8 cellular contexts compared by ENCODE assay signal in genomic region chr1:27536767-27537166, GRCh38. TPM values are rescaled to one million over a fixed set of nuclear protein-coding genes. Genes with fewer than 3 reads are reported as not detected.
DNase-seq lines count a peak whose midpoint lies in the region; ATAC-seq and TF ChIP-seq lines count a peak whose summit lies in the region.

No MANE protein-coding gene starts in this region.

- H3K4me1 Mint-ChIP-seq in glutamatergic neuron (ENCODE audit: low read depth, unreplicated experiment) = peaks cover 41% of the 10 kb centered on the region
- H3K4me1 Mint-ChIP-seq in CD8-positive, alpha-beta T cell (ENCODE audit: low read depth) = peaks cover 11% of the 10 kb centered on the region

- H3K9me3 Mint-ChIP-seq in glutamatergic neuron (ENCODE audit: unreplicated experiment) = peaks cover 27% of the 10 kb centered on the region
- no peaks in the 10 kb centered on the region for H3K9me3 Mint-ChIP-seq in CD8-positive, alpha-beta T cell

- peak overlapping the region; percentile 28 for H3K27ac ChIP-seq in SJCRH30
- H3K27ac ChIP-seq in CD8-positive, alpha-beta T cell (ENCODE audit: low read depth, low read length) = no peak overlapping the region

- peaks cover 3% of the 10 kb centered on the region for H3K36me3 Mint-ChIP-seq in glutamatergic neuron (ENCODE audit: unreplicated experiment)
- H3K36me3 Mint-ChIP-seq in CD8-positive, alpha-beta T cell = peaks cover 27% of the 10 kb centered on the region

- intact Hi-C loops in CD8-positive, alpha-beta T cell (cut with DNase I, micrococcal nuclease) = no loop called here

- in situ Hi-C loops in G401 (cut with HindIII; ENCODE audit: low sequenced_read_pairs) = no loop called here

- H3K27me3 ChIP-seq in SJCRH30 = no peaks in the 10 kb centered on the region
- no peaks in the 10 kb centered on the region for H3K27me3 ChIP-seq in CD8-positive, alpha-beta T cell (ENCODE audit: insufficient read depth, low read length)

- H3K9me3 ChIP-seq in SJCRH30 (replicated peaks) = no peaks in the 10 kb centered on the region
- H3K9me3 ChIP-seq in CD8-positive, alpha-beta T cell (ENCODE audit: low read length) = no peaks in the 10 kb centered on the region

- no peak overlapping the region for H3K4me3 ChIP-seq in SJCRH30
- no peak overlapping the region for H3K4me3 ChIP-seq in CD8-positive, alpha-beta T cell (ENCODE audit: low read depth, low read length)

- ATAC-seq in HG02885 (IDR thresholded peaks at IDR 0.05; ENCODE audit: poor library complexity, unreplicated experiment) (no peak), HG03135 (IDR thresholded peaks at IDR 0.05; ENCODE audit: unreplicated experiment) (no peak)
- no peak for ATAC-seq in CD8-positive, alpha-beta T cell

- POLR2A ChIA-PET in GM10248 (lab: Yijun Ruan, JAX) = no interaction called here
- POLR2A ChIA-PET in CD8-positive, alpha-beta T cell (lab: Charles Lee) = interaction anchor here (1.2 kb wide), 1 partner anchor 11 kb away, joined by 3 read pairs; no protein-coding TSS in a partner anchor

- H3K4me1 ChIP-seq in SJCRH30 = peaks cover 62% of the 10 kb centered on the region
- peaks cover 7% of the 10 kb centered on the region for H3K4me1 ChIP-seq in CD8-positive, alpha-beta T cell (ENCODE audit: insufficient read depth, low read length)

- peaks cover 44% of the 10 kb centered on the region for H3K36me3 ChIP-seq in SJCRH30
- H3K36me3 ChIP-seq in CD8-positive, alpha-beta T cell (ENCODE audit: insufficient read depth, low read length) = no peaks in the 10 kb centered on the region

- H3K4me3 Mint-ChIP-seq in glutamatergic neuron (ENCODE audit: unreplicated experiment) = peak overlapping the region; percentile 58
- no peak overlapping the region for H3K4me3 Mint-ChIP-seq in CD8-positive, alpha-beta T cell

- TF ChIP-seq CTCF in glutamatergic neuron (IDR thresholded peaks at IDR 0.05; ENCODE audit: partially characterized antibody, unreplicated experiment) (no peak), GM10248 (IDR thresholded peaks at IDR 0.05; ENCODE audit: control extremely low read depth, extremely low read depth, low read depth, missing control alignments) (no peak)
- no peak for TF ChIP-seq CTCF in CD8-positive, alpha-beta T cell (IDR thresholded peaks at IDR 0.05)

- DNase-seq in G401 (ENCODE audit: low spot score) (peak; percentile 76), SJCRH30 (peak; percentile 86 to 90), glutamatergic neuron (peak; percentile 65), putamen (ENCODE audit: low spot score) (peak; percentile 71), GM10248 (ENCODE audit: extremely low spot score) (no peak)
- no peak for DNase-seq in CD8-positive, alpha-beta T cell

- CTCF ChIA-PET in GM10248 (lab: Yijun Ruan, JAX) = interaction anchor here (1.6 to 7.1 kb wide), 3 partner anchors 16 to 20 kb away, joined by 4 to 62 read pairs (median 5); no protein-coding TSS in a partner anchor
- CTCF ChIA-PET in CD8-positive, alpha-beta T cell (lab: Charles Lee) = interaction anchor here (1.0 to 1.6 kb wide), 4 partner anchors 11 to 141 kb away, joined by 3 to 7 read pairs (median 4); no protein-coding TSS in a partner anchor

- peaks cover 26% of the 10 kb centered on the region for H3K27me3 Mint-ChIP-seq in glutamatergic neuron (ENCODE audit: unreplicated experiment)
- H3K27me3 Mint-ChIP-seq in CD8-positive, alpha-beta T cell (ENCODE audit: low read depth) = no peaks in the 10 kb centered on the region

- H3K27ac Mint-ChIP-seq in glutamatergic neuron (ENCODE audit: unreplicated experiment) = peak overlapping the region; percentile 91
- H3K27ac Mint-ChIP-seq in CD8-positive, alpha-beta T cell = no peak overlapping the region

RNA-seq across cellular contexts. Expression of gene WASF2, which starts 46.8 kb away (rescaled TPM):
- total RNA-seq in G401 (2014; rRNA removed; shearing (Covaris generic)) = 10.4 and 14.2 TPM in 2 replicates
- total RNA-seq in SJCRH30 (2014; rRNA removed; shearing (Covaris generic)) = 38.2 and 43.6 TPM in 2 replicates
- total RNA-seq in glutamatergic neuron (ENCODE audit: unreplicated experiment) = 47.0 TPM
- 10 to 100 TPM; 91.6 to 95.0 TPM for total RNA-seq in CD8-positive, alpha-beta T cell

Comparison
In these comparisons a context has a peak if more than half of its experiments do, and no peak if none do; other contexts are left out.
1. DNase-seq: peak in G401 (single experiment), SJCRH30 (2 of 2), glutamatergic neuron (single experiment) and putamen (single experiment); none in GM10248 (single experiment) and CD8-positive, alpha-beta T cell (0 of 7).